ENCODE assay signal across 8 cellular contexts in genomic region chr1:19424651-19425570, GRCh38.
DNase-seq lines count a peak whose midpoint lies in the region; ATAC-seq, FAIRE-seq and TF ChIP-seq lines count a peak whose summit lies in the region.

No MANE protein-coding gene starts in this region.

- BruUV-seq in Panc1 (replicated peaks; lab: Mats Ljungman, UMichigan), result no TSS peak

- TF ChIP-seq POLR2A in sigmoid colon (IDR thresholded peaks at IDR 0.05), result no peak
- TF ChIP-seq POLR2A in GM12892 (IDR thresholded peaks at IDR 0.05; ENCODE audit: low read depth, low read length), result no peak

- no peaks in the 10 kb centered on the region for H3K9me3 ChIP-seq in Panc1 (ENCODE audit: control insufficient read depth, insufficient read depth, low read depth, low read length)
- H3K9me3 ChIP-seq in heart right ventricle, result no peaks in the 10 kb centered on the region
- H3K9me3 ChIP-seq in sigmoid colon, result no peaks in the 10 kb centered on the region
- no peaks in the 10 kb centered on the region for H3K9me3 ChIP-seq in neural progenitor cell (ENCODE audit: low read depth)

- TF ChIP-seq EP300 in sigmoid colon (IDR thresholded peaks at IDR 0.05), result no peak

- ATAC-seq in Panc1, result peak; percentile 22; the same call in 1 of the 2 replicates
- ATAC-seq in heart right ventricle, result peak in 5 of 8 donors; percentile 13 to 57 (median 43)

- in situ Hi-C loops in Panc1 (cut with HindIII; ENCODE audit: low pct_unique_long_range_greater_than_20kb, low sequenced_read_pairs), result no loop called here

- no peak overlapping the region for H2AFZ ChIP-seq in neural progenitor cell (replicated peaks)

- H3K9ac ChIP-seq in neural progenitor cell, result no peak overlapping the region

- peaks cover 2% of the 10 kb centered on the region for H3K36me3 Mint-ChIP-seq in neural progenitor cell

- no peaks in the 10 kb centered on the region for H3F3A ChIP-seq in neural progenitor cell (ENCODE audit: low read depth)

- no peaks in the 10 kb centered on the region for H3K36me3 ChIP-seq in Panc1 (ENCODE audit: control insufficient read depth, insufficient read depth, low read length)
- H3K36me3 ChIP-seq in heart right ventricle, result peaks cover 0 to 25% (median 0%) of the 10 kb centered on the region in 9 donors
- no peaks in the 10 kb centered on the region for H3K36me3 ChIP-seq in sigmoid colon
- H3K36me3 ChIP-seq in neural progenitor cell, result no peaks in the 10 kb centered on the region

- H3K27me3 ChIP-seq in Panc1 (ENCODE audit: control insufficient read depth, insufficient read depth, low read length), result no peaks in the 10 kb centered on the region
- no peaks in the 10 kb centered on the region for H3K27me3 ChIP-seq in heart right ventricle
- H3K27me3 ChIP-seq in sigmoid colon, result no peaks in the 10 kb centered on the region
- no peaks in the 10 kb centered on the region for H3K27me3 ChIP-seq in neural progenitor cell

- H3K27ac ChIP-seq in Panc1 (ENCODE audit: low read length), result peak overlapping the region; percentile 52
- peak overlapping the region in 8 of 10 donors; percentile 37 to 85 (median 76) for H3K27ac ChIP-seq in heart right ventricle
- H3K27ac ChIP-seq in sigmoid colon, result peak overlapping the region; percentile 85 to 98 (median 91)
- no peak overlapping the region for H3K27ac ChIP-seq in neural progenitor cell

- H3K4me1 Mint-ChIP-seq in neural progenitor cell, result peaks cover 42% of the 10 kb centered on the region

- peaks cover 2% of the 10 kb centered on the region for H3K27me3 Mint-ChIP-seq in neural progenitor cell (ENCODE audit: insufficient read depth, low read depth)

- H3K4me3 ChIP-seq in Panc1 (ENCODE audit: low read depth in 2 of 2, low read length in 2 of 2), result no peak overlapping the region
- no peak overlapping the region for H3K4me3 ChIP-seq in heart right ventricle
- H3K4me3 ChIP-seq in sigmoid colon, result no peak overlapping the region
- no peak overlapping the region for H3K4me3 ChIP-seq in neural progenitor cell

- peaks cover 73% of the 10 kb centered on the region for H3K4me1 ChIP-seq in Panc1 (ENCODE audit: control insufficient read depth, insufficient read depth, low read length)
- peaks cover 25 to 100% (median 90%) of the 10 kb centered on the region in 9 donors for H3K4me1 ChIP-seq in heart right ventricle
- peaks cover 0 to 100% (median 98%) of the 10 kb centered on the region in 4 donors for H3K4me1 ChIP-seq in sigmoid colon
- peaks cover 20% of the 10 kb centered on the region for H3K4me1 ChIP-seq in neural progenitor cell

- peaks cover 78% of the 10 kb centered on the region for H4K20me1 ChIP-seq in neural progenitor cell (ENCODE audit: low read depth)

- 59 to 62% methylated on average over 7 of the region's 7 CpGs for WGBS in heart right ventricle, 2 donors
- 49 to 81% methylated on average over 7 of the region's 7 CpGs for WGBS in sigmoid colon, 2 donors

- TF ChIP-seq CTCF in Panc1 (IDR thresholded peaks at IDR 0.05), result no peak
- TF ChIP-seq CTCF in heart right ventricle (IDR thresholded peaks at IDR 0.05), result no peak
- TF ChIP-seq CTCF in sigmoid colon (IDR thresholded peaks at IDR 0.05), result no peak
- TF ChIP-seq CTCF in neural progenitor cell (IDR thresholded peaks at IDR 0.05), result no peak

- no peak overlapping the region for H3K4me3 Mint-ChIP-seq in neural progenitor cell

- intact Hi-C loops in Panc1 (cut with micrococcal nuclease; ENCODE audit: unreplicated experiment) (no loop called here), heart right ventricle (cut with DNase I) (no loop called here), sigmoid colon (cut with DNase I) (loop anchor here (5.0 kb wide), 1 partner anchor 177 kb away; no protein-coding TSS in a partner anchor)

- POLR2A ChIA-PET in Panc1 (lab: Charles Lee), result interaction anchor here (0.6 kb wide), 1 partner anchor 15 kb away, joined by 3 read pairs; no protein-coding TSS in a partner anchor

- CTCF ChIA-PET in Panc1 (lab: Charles Lee), result no interaction called here

- DNase-seq in DMS79 (lab: John Stamatoyannopoulos, UW) (peak; percentile 35), Panc1 (ENCODE audit: low read depth, low spot score) (no peak), heart right ventricle (no peak), sigmoid colon (no peak), GM12892 (ENCODE audit: insufficient read length) (no peak), neural progenitor cell (ENCODE audit: low spot score) (no peak), NCI-H128 (lab: John Stamatoyannopoulos, UW; ENCODE audit: unreplicated experiment) (no peak), NCI-H2081 treated with DMSO at 0.1 percent for 48 hours (lab: John Stamatoyannopoulos, UW) (no peak)

- peaks cover 100% of the 10 kb centered on the region for H3K79me2 ChIP-seq in neural progenitor cell (ENCODE audit: low read depth)

- H3K27ac Mint-ChIP-seq in neural progenitor cell, result no peak overlapping the region

- no peak for FAIRE-seq in GM12892 (lab: Jason Lieb, UNC)

- H3K9me3 Mint-ChIP-seq in neural progenitor cell, result no peaks in the 10 kb centered on the region

- H3K4me2 ChIP-seq in neural progenitor cell, result no peak overlapping the region
